ENCODE assay signal across 18 cellular contexts in genomic region chr13:43307221-43307920, GRCh38.
DNase-seq lines count a peak whose midpoint lies in the region; ATAC-seq and TF ChIP-seq lines count a peak whose summit lies in the region.
"Had no signal": no experiment of that assay in that cellular context is flagged by ENCODE, and none has a peak within 500 bp of the region (broad histone marks: within the 10 kb centered on the region; RNA-seq: fewer than 3 reads in every experiment).

No MANE protein-coding gene starts in this region.

- no peak overlapping the region for H3K9ac ChIP-seq in mammary epithelial cell (ENCODE audit: insufficient read depth, low read length)

- H2AFZ ChIP-seq in mammary epithelial cell (ENCODE audit: low read depth, low read length): peak overlapping the region; percentile 43

- H3K4me3 Mint-ChIP-seq in MCF 10A (ENCODE audit: unreplicated experiment) (no peak overlapping the region), HFFc6 (no peak overlapping the region)
- H3K4me3 Mint-ChIP-seq in naive thymus-derived CD4-positive, alpha-beta T cell: no peak overlapping the region
- H3K4me3 Mint-ChIP-seq: activated CD8-positive, alpha-beta T cell treated with anti-CD3 and anti-CD28 coated beads, Interleukin-2, amount 10 ng/mL, durations not matched to agents 7 days and 5 days; activated naive CD8-positive, alpha-beta T cell treated with anti-CD3 and anti-CD28 coated beads for 36 hours; activated T-cell treated with anti-CD3 and anti-CD28 coated beads, Interleukin-2, amount 50 U/mL, for 72 hours; CD4-positive, CD25-positive, alpha-beta regulatory T cell; natural killer cell had no signal

- DNase-seq in MCF 10A (ENCODE audit: unreplicated experiment): no peak
- no peak for DNase-seq in breast epithelium (ENCODE audit: low spot score in 2 of 2)
- DNase-seq in mammary epithelial cell: no peak
- no peak for DNase-seq in naive thymus-derived CD4-positive, alpha-beta T cell
- DNase-seq in transverse colon: no peak
- DNase-seq in HFFc6: no peak
- no peak for DNase-seq in AML-193 (lab: John Stamatoyannopoulos, UW)
- DNase-seq in stimulated activated CD4-positive, alpha-beta T cell treated with anti-CD3 and anti-CD28 coated beads, Interleukin-12 subunit alpha, Interleukin-12 subunit beta, amount 100 ng/mL, for 4 hours: no peak
- DNase-seq: activated CD8-positive, alpha-beta T cell treated with anti-CD3 and anti-CD28 coated beads, Interleukin-2, amount 10 ng/mL, durations not matched to agents 7 days and 5 days; activated naive CD8-positive, alpha-beta T cell treated with anti-CD3 and anti-CD28 coated beads for 36 hours; activated T-cell treated with anti-CD3 and anti-CD28 coated beads, Interleukin-2, amount 50 U/mL, for 72 hours; CD4-positive, CD25-positive, alpha-beta regulatory T cell; effector CD8-positive, alpha-beta T cell; natural killer cell; WERI-Rb-1 had no signal

- H3K36me3 ChIP-seq in breast epithelium (no peaks in the 10 kb centered on the region), mammary epithelial cell (ENCODE audit: insufficient read depth, low read length) (no peaks in the 10 kb centered on the region), transverse colon (no peaks in the 10 kb centered on the region)
- H3K36me3 ChIP-seq in naive thymus-derived CD4-positive, alpha-beta T cell (ENCODE audit: control insufficient read depth in 2 of 3, insufficient read depth in 3 of 3, low read length in 3 of 3): no peaks in the 10 kb centered on the region
- H3K36me3 ChIP-seq: cardiac muscle cell, left lung, WERI-Rb-1 had no signal

- H3K27me3 ChIP-seq in breast epithelium (no peaks in the 10 kb centered on the region), mammary epithelial cell (ENCODE audit: insufficient read depth, low read length) (no peaks in the 10 kb centered on the region), transverse colon (no peaks in the 10 kb centered on the region)
- no peaks in the 10 kb centered on the region for H3K27me3 ChIP-seq in naive thymus-derived CD4-positive, alpha-beta T cell (ENCODE audit: control insufficient read depth in 2 of 2, insufficient read depth in 2 of 2, low read length in 2 of 2)
- H3K27me3 ChIP-seq: cardiac muscle cell, left lung had no signal

- peak; percentile 6 for ATAC-seq in naive thymus-derived CD4-positive, alpha-beta T cell
- ATAC-seq: activated CD8-positive, alpha-beta T cell treated with anti-CD3 and anti-CD28 coated beads, Interleukin-2, amount 10 ng/mL, durations not matched to agents 7 days and 5 days; activated T-cell treated with anti-CD3 and anti-CD28 coated beads, Interleukin-2, amount 50 U/mL, for 72 hours; natural killer cell; PC-3 had no signal

- in situ Hi-C loops in mammary epithelial cell (cut with MboI; ENCODE audit: low sequenced_read_pairs in 2 of 2) (no loop called here), transverse colon (cut with MboI; ENCODE audit: low pct_ligation_motif_present in 1 of 4, low pct_unique_long_range_greater_than_20kb in 1 of 4, low sequenced_read_pairs in 3 of 4) (no loop called here)

- H3K36me3 Mint-ChIP-seq in MCF 10A (ENCODE audit: insufficient read depth, unreplicated experiment): no peaks in the 10 kb centered on the region
- no peaks in the 10 kb centered on the region for H3K36me3 Mint-ChIP-seq in naive thymus-derived CD4-positive, alpha-beta T cell
- no peaks in the 10 kb centered on the region for H3K36me3 Mint-ChIP-seq in HFFc6 (ENCODE audit: low read depth)
- H3K36me3 Mint-ChIP-seq: activated naive CD8-positive, alpha-beta T cell treated with anti-CD3 and anti-CD28 coated beads for 36 hours; CD4-positive, CD25-positive, alpha-beta regulatory T cell; natural killer cell had no signal

- POLR2A ChIA-PET in MCF 10A (lab: Yijun Ruan, JAX): no interaction called here
- POLR2A ChIA-PET in naive thymus-derived CD4-positive, alpha-beta T cell (lab: Charles Lee): no interaction called here

- H3K9me3 ChIP-seq in breast epithelium: no peaks in the 10 kb centered on the region
- H3K9me3 ChIP-seq in mammary epithelial cell (replicated peaks; ENCODE audit: insufficient read depth, low read length): no peaks in the 10 kb centered on the region
- H3K9me3 ChIP-seq in naive thymus-derived CD4-positive, alpha-beta T cell (ENCODE audit: control insufficient read depth in 2 of 3, low read length in 3 of 3): no peaks in the 10 kb centered on the region
- no peaks in the 10 kb centered on the region for H3K9me3 ChIP-seq in transverse colon
- H3K9me3 ChIP-seq: left lung had no signal

- WGBS in mammary epithelial cell (ENCODE audit: low coverage, missing lambda C conversion rate): 56% methylated on average over 6 of the region's 6 CpGs
- 42 to 52% methylated on average over 2 to 6 of the region's 6 CpGs for WGBS in transverse colon (ENCODE audit: low coverage in 1 of 2), 2 donors

- CTCF ChIA-PET in MCF 10A (lab: Yijun Ruan, JAX): interaction anchor here (0.6 kb wide), 1 partner anchor 454 kb away, joined by 3 read pairs; no protein-coding TSS in a partner anchor
- CTCF ChIA-PET in mammary epithelial cell (lab: Charles Lee; ENCODE audit: low non-redundant PET): no interaction called here
- CTCF ChIA-PET in naive thymus-derived CD4-positive, alpha-beta T cell (lab: Charles Lee): no interaction called here

- no peak for TF ChIP-seq EP300 in transverse colon (IDR thresholded peaks at IDR 0.05; ENCODE audit: low read depth)

- BruUV-seq in MCF 10A (replicated peaks; lab: Mats Ljungman, UMichigan): no TSS peak
- BruUV-seq in mammary epithelial cell (replicated peaks; lab: Mats Ljungman, UMichigan): no TSS peak

- no peaks in the 10 kb centered on the region for H3K79me2 ChIP-seq in mammary epithelial cell (ENCODE audit: insufficient read depth, low read length)

- TF ChIP-seq POLR2A in breast epithelium (IDR thresholded peaks at IDR 0.05) (no peak), transverse colon (IDR thresholded peaks at IDR 0.05) (no peak)

- peak overlapping the region in 1 of 2 donors; percentile 25 for H3K27ac ChIP-seq in breast epithelium
- no peak overlapping the region for H3K27ac ChIP-seq in mammary epithelial cell (ENCODE audit: insufficient read depth, low read depth, low read length)
- H3K27ac ChIP-seq in naive thymus-derived CD4-positive, alpha-beta T cell (ENCODE audit: low read depth, low read length): no peak overlapping the region
- H3K27ac ChIP-seq in transverse colon: peak overlapping the region; percentile 5 to 66 (median 44)
- H3K27ac ChIP-seq: cardiac muscle cell, left lung, WERI-Rb-1 had no signal

- H3K27me3 Mint-ChIP-seq in MCF 10A (ENCODE audit: insufficient read depth, unreplicated experiment) (no peaks in the 10 kb centered on the region), HFFc6 (ENCODE audit: insufficient read depth) (peaks cover 2% of the 10 kb centered on the region)
- H3K27me3 Mint-ChIP-seq in naive thymus-derived CD4-positive, alpha-beta T cell: peaks cover 21 to 37% (median 27%) of the 10 kb centered on the region in 5 donors

- H3K4me2 ChIP-seq in mammary epithelial cell (ENCODE audit: insufficient read depth, low read depth, low read length): no peak overlapping the region

- H4K20me1 ChIP-seq in mammary epithelial cell (ENCODE audit: insufficient read depth, low read length): no peaks in the 10 kb centered on the region

- H3K4me1 ChIP-seq in breast epithelium (no peaks in the 10 kb centered on the region), mammary epithelial cell (ENCODE audit: insufficient read depth, low read length) (peaks cover 8% of the 10 kb centered on the region), transverse colon (peaks cover 3 to 18% (median 8%) of the 10 kb centered on the region in 4 donors)
- H3K4me1 ChIP-seq in naive thymus-derived CD4-positive, alpha-beta T cell (ENCODE audit: control insufficient read depth in 2 of 2, insufficient read depth in 2 of 2, low read length in 2 of 2): no peaks in the 10 kb centered on the region

- intact Hi-C loops in MCF 10A (cut with micrococcal nuclease) (loop anchor here (5.0 to 10.0 kb wide), 3 partner anchors 153 to 570 kb away; partner anchors contain the start of genes CCDC122 and LACC1), breast epithelium (cut with DNase I; ENCODE audit: low total_unique reads) (no loop called here), mammary epithelial cell (cut with micrococcal nuclease) (loop anchor here (10.0 kb wide), 1 partner anchor 343 kb away; no protein-coding TSS in a partner anchor), transverse colon (cut with DNase I; ENCODE audit: low total_unique reads) (no loop called here)
- intact Hi-C loops in naive thymus-derived CD4-positive, alpha-beta T cell (cut with micrococcal nuclease): loop anchor here (10.0 kb wide), 2 partner anchors 333 to 497 kb away; no protein-coding TSS in a partner anchor

- H3K4me1 Mint-ChIP-seq in MCF 10A (ENCODE audit: insufficient read depth, unreplicated experiment) (peaks cover 23% of the 10 kb centered on the region), HFFc6 (ENCODE audit: low read depth) (peaks cover 51% of the 10 kb centered on the region)
- H3K4me1 Mint-ChIP-seq in naive thymus-derived CD4-positive, alpha-beta T cell: peaks cover 0 to 4% (median 0%) of the 10 kb centered on the region in 7 donors
- H3K4me1 Mint-ChIP-seq: activated naive CD8-positive, alpha-beta T cell treated with anti-CD3 and anti-CD28 coated beads for 36 hours; CD4-positive, CD25-positive, alpha-beta regulatory T cell had no signal

- TF ChIP-seq CTCF in MCF 10A (IDR thresholded peaks at IDR 0.05; ENCODE audit: unreplicated experiment): no peak
- no peak for TF ChIP-seq CTCF in breast epithelium (IDR thresholded peaks at IDR 0.05)
- TF ChIP-seq CTCF in mammary epithelial cell (conservative IDR thresholded peaks at IDR 0.05 in 1 of 2, IDR thresholded peaks at IDR 0.05 in 1 of 2; ENCODE audit: extremely low read depth in 1 of 2, insufficient read depth in 1 of 2, low read depth in 1 of 2, low read length in 2 of 2): no peak
- no peak for TF ChIP-seq CTCF in transverse colon (IDR thresholded peaks at IDR 0.05)
- TF ChIP-seq CTCF in HFFc6 (IDR thresholded peaks at IDR 0.05): no peak

- H3K27ac Mint-ChIP-seq in MCF 10A (ENCODE audit: low read depth, unreplicated experiment): peak overlapping the region; percentile 70
- H3K27ac Mint-ChIP-seq in naive thymus-derived CD4-positive, alpha-beta T cell: no peak overlapping the region
- no peak overlapping the region; the same call in 1 of the 2 replicates for H3K27ac Mint-ChIP-seq in HFFc6
- H3K27ac Mint-ChIP-seq: activated CD8-positive, alpha-beta T cell treated with anti-CD3 and anti-CD28 coated beads, Interleukin-2, amount 10 ng/mL, durations not matched to agents 7 days and 5 days; activated naive CD8-positive, alpha-beta T cell treated with anti-CD3 and anti-CD28 coated beads for 36 hours; activated T-cell treated with anti-CD3 and anti-CD28 coated beads, Interleukin-2, amount 50 U/mL, for 72 hours; CD4-positive, CD25-positive, alpha-beta regulatory T cell; natural killer cell had no signal

- H3K4me3 ChIP-seq in breast epithelium (no peak overlapping the region), mammary epithelial cell (replicated peaks in 1 of 3; ENCODE audit: insufficient read depth in 1 of 3, low read depth in 2 of 3, low read length in 3 of 3) (no peak overlapping the region), transverse colon (no peak overlapping the region)
- no peak overlapping the region for H3K4me3 ChIP-seq in naive thymus-derived CD4-positive, alpha-beta T cell (ENCODE audit: low read length)
- H3K4me3 ChIP-seq: cardiac muscle cell, left lung had no signal

- dilution Hi-C loops in mammary epithelial cell (cut with HindIII; ENCODE audit: low sequenced_read_pairs): no loop called here

- no peaks in the 10 kb centered on the region for H3K9me3 Mint-ChIP-seq in MCF 10A (ENCODE audit: unreplicated experiment)
- H3K9me3 Mint-ChIP-seq in naive thymus-derived CD4-positive, alpha-beta T cell: no peaks in the 10 kb centered on the region
- H3K9me3 Mint-ChIP-seq in HFFc6: no peaks in the 10 kb centered on the region
- H3K9me3 Mint-ChIP-seq: activated naive CD8-positive, alpha-beta T cell treated with anti-CD3 and anti-CD28 coated beads for 36 hours; activated T-cell treated with anti-CD3 and anti-CD28 coated beads, Interleukin-2, amount 50 U/mL, for 72 hours; CD4-positive, CD25-positive, alpha-beta regulatory T cell; natural killer cell had no signal

Comparison
In these comparisons a context has a peak if more than half of its experiments do, and no peak if none do; other contexts are left out.
1. intact Hi-C loops: an anchor here in MCF 10A (5.0 to 10.0 kb wide), mammary epithelial cell (10.0 kb wide) and naive thymus-derived CD4-positive, alpha-beta T cell (10.0 kb wide); none called in breast epithelium and transverse colon.
2. H3K27ac ChIP-seq: peak in transverse colon (4 of 4); none in mammary epithelial cell (single experiment) and naive thymus-derived CD4-positive, alpha-beta T cell (single experiment).